8 cellular contexts compared by ENCODE assay signal in the genomic region with DNA sequence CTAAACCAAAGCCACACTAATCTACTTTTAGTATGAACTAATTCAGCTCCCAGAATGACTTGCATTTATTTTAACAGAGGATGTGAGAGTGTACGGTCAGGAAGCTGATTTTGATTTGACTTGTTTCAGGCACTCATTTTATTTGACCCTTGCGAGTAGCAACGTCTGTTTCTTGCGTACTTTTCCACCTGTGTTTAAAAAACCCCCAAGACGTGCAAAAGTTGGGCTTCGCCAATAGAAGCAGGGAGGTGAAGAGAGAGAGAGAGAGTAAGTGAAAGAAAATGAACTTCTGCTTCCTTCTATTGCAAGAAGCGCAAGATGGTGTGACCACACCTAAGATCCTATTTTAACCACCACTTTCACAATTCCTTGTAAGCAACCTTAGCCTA. TPM values are rescaled to one million over a fixed set of nuclear protein-coding genes. Genes with fewer than 3 reads are reported as not detected.
DNase-seq lines count a peak whose midpoint lies in the region; ATAC-seq and TF ChIP-seq lines count a peak whose summit lies in the region.

No MANE protein-coding gene starts in this region.

- H3K36me3 Mint-ChIP-seq in central memory CD8-positive, alpha-beta T cell (ENCODE audit: insufficient read depth) = no peaks in the 10 kb centered on the region
- H3K36me3 Mint-ChIP-seq in chondrocyte (ENCODE audit: low read depth) = peaks cover 4% of the 10 kb centered on the region

- in situ Hi-C loops in GM13977 (cut with MboI; ENCODE audit: low pct_unique_long_range_greater_than_20kb, low sequenced_read_pairs, unreplicated experiment) = no loop called here

- H3K27ac Mint-ChIP-seq in central memory CD8-positive, alpha-beta T cell (ENCODE audit: low read depth) = peak overlapping the region; percentile 85
- no peak overlapping the region for H3K27ac Mint-ChIP-seq in chondrocyte (ENCODE audit: unreplicated experiment)

- TF ChIP-seq CTCF in GM13977 (IDR thresholded peaks at IDR 0.05; ENCODE audit: extremely low read depth, insufficient read depth, missing control alignments) = no peak
- TF ChIP-seq CTCF in chondrocyte (IDR thresholded peaks at IDR 0.05) = no peak

- no peaks in the 10 kb centered on the region for H3K9me3 Mint-ChIP-seq in central memory CD8-positive, alpha-beta T cell
- H3K9me3 Mint-ChIP-seq in chondrocyte (ENCODE audit: low read depth) = peaks cover 11% of the 10 kb centered on the region

- H3K4me1 Mint-ChIP-seq in central memory CD8-positive, alpha-beta T cell = peaks cover 15% of the 10 kb centered on the region
- H3K4me1 Mint-ChIP-seq in chondrocyte (ENCODE audit: low read depth) = no peaks in the 10 kb centered on the region

- peak; percentile 61 for ATAC-seq in GM21515 (IDR thresholded peaks at IDR 0.05; ENCODE audit: unreplicated experiment)
- peak; percentile 40 for ATAC-seq in HG03469 (IDR thresholded peaks at IDR 0.05; ENCODE audit: unreplicated experiment)
- peak; percentile 42 for ATAC-seq in central memory CD8-positive, alpha-beta T cell (replicated peaks; ENCODE audit: extremely low read depth, poor library complexity, severe bottlenecking)

- peak; percentile 56 for DNase-seq in GM13977 (ENCODE audit: low spot score)
- DNase-seq in central memory CD8-positive, alpha-beta T cell (ENCODE audit: low spot score in 2 of 2) = no peak
- no peak for DNase-seq in LoVo (ENCODE audit: low spot score)
- DNase-seq in chondrocyte (ENCODE audit: low spot score) = no peak
- DNase-seq in cortex of kidney (lab: John Stamatoyannopoulos, UW) = no peak
- DNase-seq in stimulated activated CD4-positive, alpha-beta T cell treated with anti-CD3 and anti-CD28 coated beads, Interleukin-2, amount 100 ng/mL, for 24 hours = no peak

- H3K4me3 Mint-ChIP-seq in central memory CD8-positive, alpha-beta T cell = peak overlapping the region; percentile 48
- H3K4me3 Mint-ChIP-seq in chondrocyte (ENCODE audit: unreplicated experiment) = no peak overlapping the region

- no peaks in the 10 kb centered on the region for H3K27me3 Mint-ChIP-seq in central memory CD8-positive, alpha-beta T cell
- no peaks in the 10 kb centered on the region for H3K27me3 Mint-ChIP-seq in chondrocyte (ENCODE audit: low read depth)

RNA-seq across cellular contexts. Expression of gene SLC15A4, which starts 6.7 kb away (rescaled TPM):
- total RNA-seq in chondrocyte = 31.7 to 35.0 TPM (median 34.0 TPM) in 3 replicates

RNA-seq across cellular contexts. Expression of gene GLT1D1, which starts 22.8 kb away (rescaled TPM):
- total RNA-seq in chondrocyte = 0.22 to 0.44 TPM (median 0.27 TPM) in 3 replicates
